ENCODE assay signal across 1 cellular context in the genomic region with DNA sequence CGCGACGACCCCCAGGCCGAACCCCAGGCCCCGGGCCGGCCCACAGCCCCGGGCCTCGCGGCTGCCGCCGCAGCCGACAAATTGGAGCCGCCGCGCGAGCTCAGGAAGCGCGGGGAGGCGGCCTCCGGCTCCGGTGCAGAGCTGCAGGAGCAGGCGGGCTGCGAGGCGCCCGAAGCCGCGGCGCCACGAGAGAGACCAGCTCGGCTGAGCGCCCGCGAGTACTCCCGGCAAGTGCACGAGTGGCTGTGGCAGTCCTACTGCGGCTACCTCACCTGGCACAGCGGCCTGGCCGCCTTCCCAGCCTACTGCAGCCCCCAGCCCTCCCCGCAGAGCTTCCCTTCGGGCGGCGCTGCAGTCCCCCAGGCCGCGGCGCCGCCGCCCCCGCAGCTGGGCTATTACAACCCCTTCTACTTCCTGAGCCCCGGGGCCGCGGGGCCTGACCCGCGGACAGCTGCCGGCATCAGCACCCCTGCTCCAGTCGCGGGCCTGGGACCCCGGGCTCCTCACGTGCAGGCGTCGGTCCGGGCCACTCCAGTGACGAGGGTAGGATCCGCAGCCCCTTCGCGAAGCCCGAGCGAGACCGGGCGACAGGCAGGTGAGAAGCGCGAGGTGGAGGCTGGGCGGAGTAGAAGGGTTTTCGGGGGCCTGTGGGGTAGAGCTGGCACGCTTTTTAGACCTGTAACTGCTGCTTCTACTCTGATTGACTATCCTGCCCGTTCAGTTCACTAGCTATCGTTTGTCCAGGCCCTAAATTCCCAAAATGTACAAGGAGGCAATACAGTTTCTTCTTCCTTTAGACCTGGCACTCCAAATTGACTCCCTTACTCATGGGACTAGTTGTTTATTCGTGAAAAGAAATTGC.
TF ChIP-seq lines count a peak whose summit lies in the region.

No MANE protein-coding gene starts in this region.

TF ChIP-seq in HepG2, 621 proteins besides CTCF, POLR2A, EP300 and RAD21 (continued from another document and continues in another):
- TF ChIP-seq FOXC1 (CRISPR knock-in tag; IDR thresholded peaks at IDR 0.05; ENCODE audit: borderline replicate concordance) (0 out of 2 replicates have a peak, but pooled peaks have one; percentile 64), ZEB1 (IDR thresholded peaks at IDR 0.05; ENCODE audit: insufficient replicate concordance, low read depth) (no peak), ZFYVE20 (CRISPR knock-in tag; IDR thresholded peaks at IDR 0.05; ENCODE audit: borderline replicate concordance, low read depth) (no peak), KLF13 (CRISPR knock-in tag; IDR thresholded peaks at IDR 0.05) (no peak), PRPF4 (IDR thresholded peaks at IDR 0.05; ENCODE audit: low read depth, low read length, poor library complexity, severe bottlenecking) (no peak), RFXANK (CRISPR knock-in tag; IDR thresholded peaks at IDR 0.05) (no peak), KDM2A (CRISPR knock-in tag; IDR thresholded peaks at IDR 0.05; ENCODE audit: borderline replicate concordance, low read depth) (peak; percentile 86; the same call in 1 of the 2 replicates), NR2F6 (IDR thresholded peaks at IDR 0.05) (no peak; the same call in 1 of the 2 replicates), NR2F6 (CRISPR knock-in tag; IDR thresholded peaks at IDR 0.05) (no peak; the same call in 1 of the 2 replicates), ELF4 (CRISPR knock-in tag; IDR thresholded peaks at IDR 0.05; ENCODE audit: borderline replicate concordance) (no peak; the same call in 1 of the 2 replicates), ZNF558 (CRISPR knock-in tag; IDR thresholded peaks at IDR 0.05; ENCODE audit: borderline replicate concordance) (no peak), HDAC2 (CRISPR knock-in tag; IDR thresholded peaks at IDR 0.05) (no peak), TEAD3 (CRISPR knock-in tag; optimal IDR thresholded peaks at IDR 0.05; ENCODE audit: borderline replicate concordance) (no peak), SCMH1 (CRISPR knock-in tag; IDR thresholded peaks at IDR 0.05; ENCODE audit: borderline replicate concordance) (no peak), HNRNPH1 (optimal IDR thresholded peaks at IDR 0.05; ENCODE audit: low read depth, low read length) (no peak), ZNF451 (CRISPR knock-in tag; IDR thresholded peaks at IDR 0.05) (peak; percentile 61), NFE2L2 (IDR thresholded peaks at IDR 0.05; ENCODE audit: low read length) (no peak), ZKSCAN5 (CRISPR knock-in tag; IDR thresholded peaks at IDR 0.05) (no peak), MED13 (CRISPR knock-in tag; IDR thresholded peaks at IDR 0.05) (no peak; the same call in none of the 2 replicates), ELF1 (CRISPR knock-in tag; IDR thresholded peaks at IDR 0.05) (no peak), SMAD3 (CRISPR knock-in tag; IDR thresholded peaks at IDR 0.05) (0 out of 2 replicates have a peak, but pooled peaks have one; percentile 48), ZNF678 (CRISPR knock-in tag; IDR thresholded peaks at IDR 0.05) (no peak), ISL2 (CRISPR knock-in tag; IDR thresholded peaks at IDR 0.05) (peak; percentile 9; the same call in 1 of the 2 replicates), FOXM1 (CRISPR knock-in tag; IDR thresholded peaks at IDR 0.05) (no peak), SALL1 (CRISPR knock-in tag; IDR thresholded peaks at IDR 0.05) (peak; percentile 44; the same call in 1 of the 2 replicates), ZNF776 (CRISPR knock-in tag; IDR thresholded peaks at IDR 0.05) (peak; percentile 60; the same call in 1 of the 2 replicates), ATF1 (CRISPR knock-in tag; IDR thresholded peaks at IDR 0.05) (no peak), MTF2 (CRISPR knock-in tag; IDR thresholded peaks at IDR 0.05; ENCODE audit: borderline replicate concordance) (0 out of 2 replicates have a peak, but pooled peaks have one; percentile 59), HMG20A (CRISPR knock-in tag; IDR thresholded peaks at IDR 0.05; ENCODE audit: borderline replicate concordance) (no peak)
- TF ChIP-seq, protein P1, sequence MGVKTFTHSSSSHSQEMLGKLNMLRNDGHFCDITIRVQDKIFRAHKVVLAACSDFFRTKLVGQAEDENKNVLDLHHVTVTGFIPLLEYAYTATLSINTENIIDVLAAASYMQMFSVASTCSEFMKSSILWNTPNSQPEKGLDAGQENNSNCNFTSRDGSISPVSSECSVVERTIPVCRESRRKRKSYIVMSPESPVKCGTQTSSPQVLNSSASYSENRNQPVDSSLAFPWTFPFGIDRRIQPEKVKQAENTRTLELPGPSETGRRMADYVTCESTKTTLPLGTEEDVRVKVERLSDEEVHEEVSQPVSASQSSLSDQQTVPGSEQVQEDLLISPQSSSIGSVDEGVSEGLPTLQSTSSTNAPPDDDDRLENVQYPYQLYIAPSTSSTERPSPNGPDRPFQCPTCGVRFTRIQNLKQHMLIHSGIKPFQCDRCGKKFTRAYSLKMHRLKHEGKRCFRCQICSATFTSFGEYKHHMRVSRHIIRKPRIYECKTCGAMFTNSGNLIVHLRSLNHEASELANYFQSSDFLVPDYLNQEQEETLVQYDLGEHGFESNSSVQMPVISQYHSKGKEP (CRISPR knock-in tag; IDR thresholded peaks at IDR 0.05): no peak; the same call in 1 of the 2 replicates
- TF ChIP-seq, protein P2, sequence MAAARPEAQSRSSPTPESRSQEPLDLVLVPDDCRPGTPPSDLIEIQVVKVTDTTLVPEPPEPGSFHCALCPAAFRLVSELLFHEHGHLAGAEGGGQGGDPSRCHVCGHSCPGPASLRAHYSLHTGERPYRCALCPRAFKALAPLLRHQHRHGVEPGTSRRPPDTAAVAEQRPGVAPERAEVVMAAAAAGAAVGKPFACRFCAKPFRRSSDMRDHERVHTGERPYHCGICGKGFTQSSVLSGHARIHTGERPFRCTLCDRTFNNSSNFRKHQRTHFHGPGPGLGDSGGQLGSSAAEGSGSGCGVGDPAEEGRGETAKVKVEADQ (CRISPR knock-in tag; IDR thresholded peaks at IDR 0.05; ENCODE audit: borderline replicate concordance): no peak; the same call in none of the 2 replicates
- TF ChIP-seq, protein P3, sequence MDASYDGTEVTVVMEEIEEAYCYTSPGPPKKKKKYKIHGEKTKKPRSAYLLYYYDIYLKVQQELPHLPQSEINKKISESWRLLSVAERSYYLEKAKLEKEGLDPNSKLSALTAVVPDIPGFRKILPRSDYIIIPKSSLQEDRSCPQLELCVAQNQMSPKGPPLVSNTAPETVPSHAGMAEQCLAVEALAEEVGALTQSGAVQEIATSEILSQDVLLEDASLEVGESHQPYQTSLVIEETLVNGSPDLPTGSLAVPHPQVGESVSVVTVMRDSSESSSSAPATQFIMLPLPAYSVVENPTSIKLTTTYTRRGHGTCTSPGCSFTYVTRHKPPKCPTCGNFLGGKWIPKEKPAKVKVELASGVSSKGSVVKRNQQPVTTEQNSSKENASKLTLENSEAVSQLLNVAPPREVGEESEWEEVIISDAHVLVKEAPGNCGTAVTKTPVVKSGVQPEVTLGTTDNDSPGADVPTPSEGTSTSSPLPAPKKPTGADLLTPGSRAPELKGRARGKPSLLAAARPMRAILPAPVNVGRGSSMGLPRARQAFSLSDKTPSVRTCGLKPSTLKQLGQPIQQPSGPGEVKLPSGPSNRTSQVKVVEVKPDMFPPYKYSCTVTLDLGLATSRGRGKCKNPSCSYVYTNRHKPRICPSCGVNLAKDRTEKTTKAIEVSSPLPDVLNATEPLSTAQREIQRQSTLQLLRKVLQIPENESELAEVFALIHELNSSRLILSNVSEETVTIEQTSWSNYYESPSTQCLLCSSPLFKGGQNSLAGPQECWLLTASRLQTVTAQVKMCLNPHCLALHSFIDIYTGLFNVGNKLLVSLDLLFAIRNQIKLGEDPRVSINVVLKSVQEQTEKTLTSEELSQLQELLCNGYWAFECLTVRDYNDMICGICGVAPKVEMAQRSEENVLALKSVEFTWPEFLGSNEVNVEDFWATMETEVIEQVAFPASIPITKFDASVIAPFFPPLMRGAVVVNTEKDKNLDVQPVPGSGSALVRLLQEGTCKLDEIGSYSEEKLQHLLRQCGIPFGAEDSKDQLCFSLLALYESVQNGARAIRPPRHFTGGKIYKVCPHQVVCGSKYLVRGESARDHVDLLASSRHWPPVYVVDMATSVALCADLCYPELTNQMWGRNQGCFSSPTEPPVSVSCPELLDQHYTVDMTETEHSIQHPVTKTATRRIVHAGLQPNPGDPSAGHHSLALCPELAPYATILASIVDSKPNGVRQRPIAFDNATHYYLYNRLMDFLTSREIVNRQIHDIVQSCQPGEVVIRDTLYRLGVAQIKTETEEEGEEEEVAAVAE (CRISPR knock-in tag; IDR thresholded peaks at IDR 0.05; ENCODE audit: borderline replicate concordance): no peak
- TF ChIP-seq, protein P4, sequence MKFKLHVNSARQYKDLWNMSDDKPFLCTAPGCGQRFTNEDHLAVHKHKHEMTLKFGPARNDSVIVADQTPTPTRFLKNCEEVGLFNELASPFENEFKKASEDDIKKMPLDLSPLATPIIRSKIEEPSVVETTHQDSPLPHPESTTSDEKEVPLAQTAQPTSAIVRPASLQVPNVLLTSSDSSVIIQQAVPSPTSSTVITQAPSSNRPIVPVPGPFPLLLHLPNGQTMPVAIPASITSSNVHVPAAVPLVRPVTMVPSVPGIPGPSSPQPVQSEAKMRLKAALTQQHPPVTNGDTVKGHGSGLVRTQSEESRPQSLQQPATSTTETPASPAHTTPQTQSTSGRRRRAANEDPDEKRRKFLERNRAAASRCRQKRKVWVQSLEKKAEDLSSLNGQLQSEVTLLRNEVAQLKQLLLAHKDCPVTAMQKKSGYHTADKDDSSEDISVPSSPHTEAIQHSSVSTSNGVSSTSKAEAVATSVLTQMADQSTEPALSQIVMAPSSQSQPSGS (CRISPR knock-in tag; IDR thresholded peaks at IDR 0.05): no peak
- TF ChIP-seq, protein P5, sequence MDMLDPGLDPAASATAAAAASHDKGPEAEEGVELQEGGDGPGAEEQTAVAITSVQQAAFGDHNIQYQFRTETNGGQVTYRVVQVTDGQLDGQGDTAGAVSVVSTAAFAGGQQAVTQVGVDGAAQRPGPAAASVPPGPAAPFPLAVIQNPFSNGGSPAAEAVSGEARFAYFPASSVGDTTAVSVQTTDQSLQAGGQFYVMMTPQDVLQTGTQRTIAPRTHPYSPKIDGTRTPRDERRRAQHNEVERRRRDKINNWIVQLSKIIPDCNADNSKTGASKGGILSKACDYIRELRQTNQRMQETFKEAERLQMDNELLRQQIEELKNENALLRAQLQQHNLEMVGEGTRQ (IDR thresholded peaks at IDR 0.05; ENCODE audit: low read depth, low read length): no peak
- TF ChIP-seq, protein P5 (CRISPR knock-in tag; IDR thresholded peaks at IDR 0.05; ENCODE audit: borderline replicate concordance): no peak
- TF ChIP-seq, protein P6, sequence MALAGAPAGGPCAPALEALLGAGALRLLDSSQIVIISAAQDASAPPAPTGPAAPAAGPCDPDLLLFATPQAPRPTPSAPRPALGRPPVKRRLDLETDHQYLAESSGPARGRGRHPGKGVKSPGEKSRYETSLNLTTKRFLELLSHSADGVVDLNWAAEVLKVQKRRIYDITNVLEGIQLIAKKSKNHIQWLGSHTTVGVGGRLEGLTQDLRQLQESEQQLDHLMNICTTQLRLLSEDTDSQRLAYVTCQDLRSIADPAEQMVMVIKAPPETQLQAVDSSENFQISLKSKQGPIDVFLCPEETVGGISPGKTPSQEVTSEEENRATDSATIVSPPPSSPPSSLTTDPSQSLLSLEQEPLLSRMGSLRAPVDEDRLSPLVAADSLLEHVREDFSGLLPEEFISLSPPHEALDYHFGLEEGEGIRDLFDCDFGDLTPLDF (CRISPR knock-in tag; IDR thresholded peaks at IDR 0.05): no peak
- TF ChIP-seq, protein P7, sequence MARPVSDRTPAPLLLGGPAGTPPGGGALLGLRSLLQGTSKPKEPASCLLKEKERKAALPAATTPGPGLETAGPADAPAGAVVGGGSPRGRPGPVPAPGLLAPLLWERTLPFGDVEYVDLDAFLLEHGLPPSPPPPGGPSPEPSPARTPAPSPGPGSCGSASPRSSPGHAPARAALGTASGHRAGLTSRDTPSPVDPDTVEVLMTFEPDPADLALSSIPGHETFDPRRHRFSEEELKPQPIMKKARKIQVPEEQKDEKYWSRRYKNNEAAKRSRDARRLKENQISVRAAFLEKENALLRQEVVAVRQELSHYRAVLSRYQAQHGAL (CRISPR knock-in tag; IDR thresholded peaks at IDR 0.05; ENCODE audit: not compliant biosample characterization): peak; percentile 49
- TF ChIP-seq, protein P8, sequence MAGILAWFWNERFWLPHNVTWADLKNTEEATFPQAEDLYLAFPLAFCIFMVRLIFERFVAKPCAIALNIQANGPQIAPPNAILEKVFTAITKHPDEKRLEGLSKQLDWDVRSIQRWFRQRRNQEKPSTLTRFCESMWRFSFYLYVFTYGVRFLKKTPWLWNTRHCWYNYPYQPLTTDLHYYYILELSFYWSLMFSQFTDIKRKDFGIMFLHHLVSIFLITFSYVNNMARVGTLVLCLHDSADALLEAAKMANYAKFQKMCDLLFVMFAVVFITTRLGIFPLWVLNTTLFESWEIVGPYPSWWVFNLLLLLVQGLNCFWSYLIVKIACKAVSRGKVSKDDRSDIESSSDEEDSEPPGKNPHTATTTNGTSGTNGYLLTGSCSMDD (CRISPR knock-in tag; IDR thresholded peaks at IDR 0.05): 0 out of 2 replicates have a peak, but pooled peaks have one; percentile 60
- TF ChIP-seq, protein P9, sequence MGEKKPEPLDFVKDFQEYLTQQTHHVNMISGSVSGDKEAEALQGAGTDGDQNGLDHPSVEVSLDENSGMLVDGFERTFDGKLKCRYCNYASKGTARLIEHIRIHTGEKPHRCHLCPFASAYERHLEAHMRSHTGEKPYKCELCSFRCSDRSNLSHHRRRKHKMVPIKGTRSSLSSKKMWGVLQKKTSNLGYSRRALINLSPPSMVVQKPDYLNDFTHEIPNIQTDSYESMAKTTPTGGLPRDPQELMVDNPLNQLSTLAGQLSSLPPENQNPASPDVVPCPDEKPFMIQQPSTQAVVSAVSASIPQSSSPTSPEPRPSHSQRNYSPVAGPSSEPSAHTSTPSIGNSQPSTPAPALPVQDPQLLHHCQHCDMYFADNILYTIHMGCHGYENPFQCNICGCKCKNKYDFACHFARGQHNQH (CRISPR knock-in tag; IDR thresholded peaks at IDR 0.05): no peak; the same call in 1 of the 2 replicates
- TF ChIP-seq, protein P10, sequence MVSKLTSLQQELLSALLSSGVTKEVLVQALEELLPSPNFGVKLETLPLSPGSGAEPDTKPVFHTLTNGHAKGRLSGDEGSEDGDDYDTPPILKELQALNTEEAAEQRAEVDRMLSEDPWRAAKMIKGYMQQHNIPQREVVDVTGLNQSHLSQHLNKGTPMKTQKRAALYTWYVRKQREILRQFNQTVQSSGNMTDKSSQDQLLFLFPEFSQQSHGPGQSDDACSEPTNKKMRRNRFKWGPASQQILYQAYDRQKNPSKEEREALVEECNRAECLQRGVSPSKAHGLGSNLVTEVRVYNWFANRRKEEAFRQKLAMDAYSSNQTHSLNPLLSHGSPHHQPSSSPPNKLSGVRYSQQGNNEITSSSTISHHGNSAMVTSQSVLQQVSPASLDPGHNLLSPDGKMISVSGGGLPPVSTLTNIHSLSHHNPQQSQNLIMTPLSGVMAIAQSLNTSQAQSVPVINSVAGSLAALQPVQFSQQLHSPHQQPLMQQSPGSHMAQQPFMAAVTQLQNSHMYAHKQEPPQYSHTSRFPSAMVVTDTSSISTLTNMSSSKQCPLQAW (CRISPR knock-in tag; IDR thresholded peaks at IDR 0.05): no peak
- TF ChIP-seq, protein P11, sequence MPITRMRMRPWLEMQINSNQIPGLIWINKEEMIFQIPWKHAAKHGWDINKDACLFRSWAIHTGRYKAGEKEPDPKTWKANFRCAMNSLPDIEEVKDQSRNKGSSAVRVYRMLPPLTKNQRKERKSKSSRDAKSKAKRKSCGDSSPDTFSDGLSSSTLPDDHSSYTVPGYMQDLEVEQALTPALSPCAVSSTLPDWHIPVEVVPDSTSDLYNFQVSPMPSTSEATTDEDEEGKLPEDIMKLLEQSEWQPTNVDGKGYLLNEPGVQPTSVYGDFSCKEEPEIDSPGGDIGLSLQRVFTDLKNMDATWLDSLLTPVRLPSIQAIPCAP (CRISPR knock-in tag; IDR thresholded peaks at IDR 0.05; ENCODE audit: low read depth): no peak
